ENCODE assay signal across 1 cellular context in the genomic region with DNA sequence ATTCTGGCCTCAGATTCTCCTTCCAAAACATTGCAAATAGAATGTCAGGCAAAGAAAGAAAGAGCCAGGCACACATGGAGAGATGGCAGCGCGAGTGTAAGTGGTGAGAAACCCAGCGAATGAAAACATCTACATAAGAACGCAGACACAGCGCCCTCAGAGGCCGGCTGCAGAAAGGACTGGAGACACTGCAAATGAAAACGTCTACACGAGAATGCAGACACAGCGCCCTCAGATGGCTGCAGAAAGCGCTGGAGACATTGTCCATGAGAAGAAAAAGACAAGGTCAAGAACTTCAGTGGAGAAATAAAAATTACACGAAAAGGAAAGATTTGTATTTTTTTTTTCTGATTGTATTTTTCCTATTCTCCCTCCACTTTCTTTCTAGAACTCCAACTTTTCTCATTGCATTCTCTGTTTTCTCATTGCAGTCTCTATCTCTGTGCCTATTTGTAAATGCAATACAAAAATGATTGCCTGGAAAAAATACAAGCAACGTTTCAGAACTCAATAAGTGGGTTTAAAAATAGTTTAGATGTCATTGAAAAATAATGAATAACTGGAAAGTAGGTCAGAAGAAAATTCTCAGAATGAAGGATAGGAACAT.
A peak's percentile ranks its signal among the peaks of the same experiment; 100 is the strongest.
TF ChIP-seq lines count a peak whose summit lies in the region.

No MANE protein-coding gene starts in this region.

TF ChIP-seq in H1, 55 proteins besides CTCF, POLR2A, EP300 and RAD21 (continued from another document):
- TF ChIP-seq, protein P1, sequence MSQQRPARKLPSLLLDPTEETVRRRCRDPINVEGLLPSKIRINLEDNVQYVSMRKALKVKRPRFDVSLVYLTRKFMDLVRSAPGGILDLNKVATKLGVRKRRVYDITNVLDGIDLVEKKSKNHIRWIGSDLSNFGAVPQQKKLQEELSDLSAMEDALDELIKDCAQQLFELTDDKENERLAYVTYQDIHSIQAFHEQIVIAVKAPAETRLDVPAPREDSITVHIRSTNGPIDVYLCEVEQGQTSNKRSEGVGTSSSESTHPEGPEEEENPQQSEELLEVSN (IDR thresholded peaks at IDR 0.05): no peak
- TF ChIP-seq ZNF274 (IDR thresholded peaks at IDR 0.05; ENCODE audit: borderline replicate concordance, extremely low read depth, low read length): no peak
- TF ChIP-seq POU5F1 (IDR thresholded peaks at IDR 0.05; ENCODE audit: low read depth, low read length): peak; percentile 81; the same call in 1 of the 2 replicates
- no peak for TF ChIP-seq MAFK (IDR thresholded peaks at IDR 0.05; ENCODE audit: low read depth, low read length)
- TF ChIP-seq SP4 (IDR thresholded peaks at IDR 0.05; ENCODE audit: low read length): no peak
- no peak for TF ChIP-seq SRF (IDR thresholded peaks at IDR 0.05; ENCODE audit: low read depth, low read length)
- no peak for TF ChIP-seq ASH2L (IDR thresholded peaks at IDR 0.05; ENCODE audit: low read length)
- no peak for TF ChIP-seq EZH2 (IDR thresholded peaks at IDR 0.05; ENCODE audit: low read depth, low read length, severe bottlenecking)
- no peak for TF ChIP-seq GTF2F1 (IDR thresholded peaks at IDR 0.05; ENCODE audit: borderline replicate concordance, low read depth, low read length)
- TF ChIP-seq, protein P2, sequence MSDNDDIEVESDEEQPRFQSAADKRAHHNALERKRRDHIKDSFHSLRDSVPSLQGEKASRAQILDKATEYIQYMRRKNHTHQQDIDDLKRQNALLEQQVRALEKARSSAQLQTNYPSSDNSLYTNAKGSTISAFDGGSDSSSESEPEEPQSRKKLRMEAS (IDR thresholded peaks at IDR 0.05): no peak
- TF ChIP-seq CBX8 (IDR thresholded peaks at IDR 0.05; ENCODE audit: borderline replicate concordance, low read depth, low read length): no peak
- TF ChIP-seq HDAC6 (IDR thresholded peaks at IDR 0.05; ENCODE audit: low read depth, low read length): no peak
- no peak for TF ChIP-seq KDM1A (IDR thresholded peaks at IDR 0.05; ENCODE audit: borderline replicate concordance, low read length)
- peak; percentile 64; the same call in 1 of the 2 replicates for TF ChIP-seq CREB1 (IDR thresholded peaks at IDR 0.05)
- TF ChIP-seq CTBP2 (IDR thresholded peaks at IDR 0.05; ENCODE audit: borderline replicate concordance, insufficient read depth, insufficient read length, low read length): no peak
- TF ChIP-seq SAP30 (IDR thresholded peaks at IDR 0.05; ENCODE audit: insufficient read depth, insufficient replicate concordance, low read length): no peak
- TF ChIP-seq TAF1 (IDR thresholded peaks at IDR 0.05; ENCODE audit: low read depth, low read length): no peak
- no peak for TF ChIP-seq FOSL1 (IDR thresholded peaks at IDR 0.05; ENCODE audit: insufficient read depth, low read depth, low read length)
- TF ChIP-seq RBBP5 (IDR thresholded peaks at IDR 0.05; ENCODE audit: borderline replicate concordance, low read depth, low read length): no peak
- no peak for TF ChIP-seq NRF1 (IDR thresholded peaks at IDR 0.05; ENCODE audit: low read depth, low read length)
- TF ChIP-seq TAF7 (optimal IDR thresholded peaks at IDR 0.05; ENCODE audit: borderline replicate concordance, low read depth, low read length): no peak
- TF ChIP-seq, protein P3, sequence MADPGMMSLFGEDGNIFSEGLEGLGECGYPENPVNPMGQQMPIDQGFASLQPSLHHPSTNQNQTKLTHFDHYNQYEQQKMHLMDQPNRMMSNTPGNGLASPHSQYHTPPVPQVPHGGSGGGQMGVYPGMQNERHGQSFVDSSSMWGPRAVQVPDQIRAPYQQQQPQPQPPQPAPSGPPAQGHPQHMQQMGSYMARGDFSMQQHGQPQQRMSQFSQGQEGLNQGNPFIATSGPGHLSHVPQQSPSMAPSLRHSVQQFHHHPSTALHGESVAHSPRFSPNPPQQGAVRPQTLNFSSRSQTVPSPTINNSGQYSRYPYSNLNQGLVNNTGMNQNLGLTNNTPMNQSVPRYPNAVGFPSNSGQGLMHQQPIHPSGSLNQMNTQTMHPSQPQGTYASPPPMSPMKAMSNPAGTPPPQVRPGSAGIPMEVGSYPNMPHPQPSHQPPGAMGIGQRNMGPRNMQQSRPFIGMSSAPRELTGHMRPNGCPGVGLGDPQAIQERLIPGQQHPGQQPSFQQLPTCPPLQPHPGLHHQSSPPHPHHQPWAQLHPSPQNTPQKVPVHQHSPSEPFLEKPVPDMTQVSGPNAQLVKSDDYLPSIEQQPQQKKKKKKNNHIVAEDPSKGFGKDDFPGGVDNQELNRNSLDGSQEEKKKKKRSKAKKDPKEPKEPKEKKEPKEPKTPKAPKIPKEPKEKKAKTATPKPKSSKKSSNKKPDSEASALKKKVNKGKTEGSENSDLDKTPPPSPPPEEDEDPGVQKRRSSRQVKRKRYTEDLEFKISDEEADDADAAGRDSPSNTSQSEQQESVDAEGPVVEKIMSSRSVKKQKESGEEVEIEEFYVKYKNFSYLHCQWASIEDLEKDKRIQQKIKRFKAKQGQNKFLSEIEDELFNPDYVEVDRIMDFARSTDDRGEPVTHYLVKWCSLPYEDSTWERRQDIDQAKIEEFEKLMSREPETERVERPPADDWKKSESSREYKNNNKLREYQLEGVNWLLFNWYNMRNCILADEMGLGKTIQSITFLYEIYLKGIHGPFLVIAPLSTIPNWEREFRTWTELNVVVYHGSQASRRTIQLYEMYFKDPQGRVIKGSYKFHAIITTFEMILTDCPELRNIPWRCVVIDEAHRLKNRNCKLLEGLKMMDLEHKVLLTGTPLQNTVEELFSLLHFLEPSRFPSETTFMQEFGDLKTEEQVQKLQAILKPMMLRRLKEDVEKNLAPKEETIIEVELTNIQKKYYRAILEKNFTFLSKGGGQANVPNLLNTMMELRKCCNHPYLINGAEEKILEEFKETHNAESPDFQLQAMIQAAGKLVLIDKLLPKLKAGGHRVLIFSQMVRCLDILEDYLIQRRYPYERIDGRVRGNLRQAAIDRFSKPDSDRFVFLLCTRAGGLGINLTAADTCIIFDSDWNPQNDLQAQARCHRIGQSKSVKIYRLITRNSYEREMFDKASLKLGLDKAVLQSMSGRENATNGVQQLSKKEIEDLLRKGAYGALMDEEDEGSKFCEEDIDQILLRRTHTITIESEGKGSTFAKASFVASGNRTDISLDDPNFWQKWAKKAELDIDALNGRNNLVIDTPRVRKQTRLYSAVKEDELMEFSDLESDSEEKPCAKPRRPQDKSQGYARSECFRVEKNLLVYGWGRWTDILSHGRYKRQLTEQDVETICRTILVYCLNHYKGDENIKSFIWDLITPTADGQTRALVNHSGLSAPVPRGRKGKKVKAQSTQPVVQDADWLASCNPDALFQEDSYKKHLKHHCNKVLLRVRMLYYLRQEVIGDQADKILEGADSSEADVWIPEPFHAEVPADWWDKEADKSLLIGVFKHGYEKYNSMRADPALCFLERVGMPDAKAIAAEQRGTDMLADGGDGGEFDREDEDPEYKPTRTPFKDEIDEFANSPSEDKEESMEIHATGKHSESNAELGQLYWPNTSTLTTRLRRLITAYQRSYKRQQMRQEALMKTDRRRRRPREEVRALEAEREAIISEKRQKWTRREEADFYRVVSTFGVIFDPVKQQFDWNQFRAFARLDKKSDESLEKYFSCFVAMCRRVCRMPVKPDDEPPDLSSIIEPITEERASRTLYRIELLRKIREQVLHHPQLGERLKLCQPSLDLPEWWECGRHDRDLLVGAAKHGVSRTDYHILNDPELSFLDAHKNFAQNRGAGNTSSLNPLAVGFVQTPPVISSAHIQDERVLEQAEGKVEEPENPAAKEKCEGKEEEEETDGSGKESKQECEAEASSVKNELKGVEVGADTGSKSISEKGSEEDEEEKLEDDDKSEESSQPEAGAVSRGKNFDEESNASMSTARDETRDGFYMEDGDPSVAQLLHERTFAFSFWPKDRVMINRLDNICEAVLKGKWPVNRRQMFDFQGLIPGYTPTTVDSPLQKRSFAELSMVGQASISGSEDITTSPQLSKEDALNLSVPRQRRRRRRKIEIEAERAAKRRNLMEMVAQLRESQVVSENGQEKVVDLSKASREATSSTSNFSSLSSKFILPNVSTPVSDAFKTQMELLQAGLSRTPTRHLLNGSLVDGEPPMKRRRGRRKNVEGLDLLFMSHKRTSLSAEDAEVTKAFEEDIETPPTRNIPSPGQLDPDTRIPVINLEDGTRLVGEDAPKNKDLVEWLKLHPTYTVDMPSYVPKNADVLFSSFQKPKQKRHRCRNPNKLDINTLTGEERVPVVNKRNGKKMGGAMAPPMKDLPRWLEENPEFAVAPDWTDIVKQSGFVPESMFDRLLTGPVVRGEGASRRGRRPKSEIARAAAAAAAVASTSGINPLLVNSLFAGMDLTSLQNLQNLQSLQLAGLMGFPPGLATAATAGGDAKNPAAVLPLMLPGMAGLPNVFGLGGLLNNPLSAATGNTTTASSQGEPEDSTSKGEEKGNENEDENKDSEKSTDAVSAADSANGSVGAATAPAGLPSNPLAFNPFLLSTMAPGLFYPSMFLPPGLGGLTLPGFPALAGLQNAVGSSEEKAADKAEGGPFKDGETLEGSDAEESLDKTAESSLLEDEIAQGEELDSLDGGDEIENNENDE (IDR thresholded peaks at IDR 0.05; ENCODE audit: insufficient replicate concordance, low read length): no peak
- 0 out of 2 replicates have a peak, but pooled peaks have one; percentile 7 for TF ChIP-seq SP1 (IDR thresholded peaks at IDR 0.05; ENCODE audit: low read depth, low read length)
- peak; percentile 74 for TF ChIP-seq TEAD4 (IDR thresholded peaks at IDR 0.05; ENCODE audit: low read depth, low read length)
- TF ChIP-seq CEBPB (IDR thresholded peaks at IDR 0.05; ENCODE audit: low read depth, low read length): no peak
- TF ChIP-seq SIN3A (conservative IDR thresholded peaks at IDR 0.05 in 1 of 2, IDR thresholded peaks at IDR 0.05 in 1 of 2; ENCODE audit: low read depth in 1 of 2, low read length in 2 of 2): no peak; a peak in 1 of 4 replicates
- no peak for TF ChIP-seq JUN (IDR thresholded peaks at IDR 0.05; ENCODE audit: low read depth, low read length)
- TF ChIP-seq, protein P4, sequence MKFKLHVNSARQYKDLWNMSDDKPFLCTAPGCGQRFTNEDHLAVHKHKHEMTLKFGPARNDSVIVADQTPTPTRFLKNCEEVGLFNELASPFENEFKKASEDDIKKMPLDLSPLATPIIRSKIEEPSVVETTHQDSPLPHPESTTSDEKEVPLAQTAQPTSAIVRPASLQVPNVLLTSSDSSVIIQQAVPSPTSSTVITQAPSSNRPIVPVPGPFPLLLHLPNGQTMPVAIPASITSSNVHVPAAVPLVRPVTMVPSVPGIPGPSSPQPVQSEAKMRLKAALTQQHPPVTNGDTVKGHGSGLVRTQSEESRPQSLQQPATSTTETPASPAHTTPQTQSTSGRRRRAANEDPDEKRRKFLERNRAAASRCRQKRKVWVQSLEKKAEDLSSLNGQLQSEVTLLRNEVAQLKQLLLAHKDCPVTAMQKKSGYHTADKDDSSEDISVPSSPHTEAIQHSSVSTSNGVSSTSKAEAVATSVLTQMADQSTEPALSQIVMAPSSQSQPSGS (IDR thresholded peaks at IDR 0.05; ENCODE audit: low read length): no peak
- TF ChIP-seq RNF2 (IDR thresholded peaks at IDR 0.05; ENCODE audit: borderline replicate concordance, low read depth, low read length, missing control alignments, poor library complexity, severe bottlenecking): no peak
- TF ChIP-seq HDAC2 (IDR thresholded peaks at IDR 0.05; ENCODE audit: borderline replicate concordance in 1 of 2, low read depth in 2 of 2, low read length in 2 of 2): 0 out of 4 replicates have a peak, but pooled peaks of 1 of the 2 experiments have one; percentile 55
- TF ChIP-seq GABPA (IDR thresholded peaks at IDR 0.05; ENCODE audit: borderline replicate concordance, insufficient read depth, low read length): no peak
- TF ChIP-seq, protein P5, sequence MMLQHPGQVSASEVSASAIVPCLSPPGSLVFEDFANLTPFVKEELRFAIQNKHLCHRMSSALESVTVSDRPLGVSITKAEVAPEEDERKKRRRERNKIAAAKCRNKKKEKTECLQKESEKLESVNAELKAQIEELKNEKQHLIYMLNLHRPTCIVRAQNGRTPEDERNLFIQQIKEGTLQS (IDR thresholded peaks at IDR 0.05; ENCODE audit: insufficient read depth, low read depth, low read length): no peak
- no peak for TF ChIP-seq RFX5 (IDR thresholded peaks at IDR 0.05; ENCODE audit: borderline replicate concordance, low read depth, low read length)
- TF ChIP-seq, protein P6, sequence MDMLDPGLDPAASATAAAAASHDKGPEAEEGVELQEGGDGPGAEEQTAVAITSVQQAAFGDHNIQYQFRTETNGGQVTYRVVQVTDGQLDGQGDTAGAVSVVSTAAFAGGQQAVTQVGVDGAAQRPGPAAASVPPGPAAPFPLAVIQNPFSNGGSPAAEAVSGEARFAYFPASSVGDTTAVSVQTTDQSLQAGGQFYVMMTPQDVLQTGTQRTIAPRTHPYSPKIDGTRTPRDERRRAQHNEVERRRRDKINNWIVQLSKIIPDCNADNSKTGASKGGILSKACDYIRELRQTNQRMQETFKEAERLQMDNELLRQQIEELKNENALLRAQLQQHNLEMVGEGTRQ (IDR thresholded peaks at IDR 0.05; ENCODE audit: low read length): no peak
- TF ChIP-seq BRCA1 (IDR thresholded peaks at IDR 0.05; ENCODE audit: low read depth, low read length): no peak
- TF ChIP-seq YY1 (IDR thresholded peaks at IDR 0.05; ENCODE audit: low read depth, low read length): no peak
- TF ChIP-seq BACH1 (IDR thresholded peaks at IDR 0.05; ENCODE audit: low read length): 0 out of 2 replicates have a peak, but pooled peaks have one; percentile 2
- TF ChIP-seq RXRA (IDR thresholded peaks at IDR 0.05; ENCODE audit: insufficient read depth, low read depth, low read length): no peak
- no peak for TF ChIP-seq TCF12 (IDR thresholded peaks at IDR 0.05; ENCODE audit: low read depth, low read length)
- TF ChIP-seq POLR2AphosphoS5 (IDR thresholded peaks at IDR 0.05; ENCODE audit: low read depth, low read length): no peak
